21 cellular contexts compared by ENCODE assay signal in genomic region chr12:114780746-114781399, GRCh38.
A peak's percentile ranks its signal among the peaks of the same experiment; 100 is the strongest.
DNase-seq lines count a peak whose midpoint lies in the region; ATAC-seq, FAIRE-seq and TF ChIP-seq lines count a peak whose summit lies in the region.
"Had no signal": no experiment of that assay in that cellular context is flagged by ENCODE, and none has a peak within 500 bp of the region (broad histone marks: within the 10 kb centered on the region; RNA-seq: fewer than 3 reads in every experiment).

No MANE protein-coding gene starts in this region.

- H2BK12ac ChIP-seq in mesenchymal stem cell (ENCODE audit: low read length in 2 of 2) = peak overlapping the region in 1 of 2 experiments; percentile 45

- no peak overlapping the region for H4K8ac ChIP-seq in mesenchymal stem cell (ENCODE audit: low read length)

- H3K4me3 ChIP-seq in mesenchymal stem cell (ENCODE audit: insufficient read depth in 1 of 2, low read depth in 1 of 2, low read length in 2 of 2) = no peak overlapping the region
- H3K4me3 ChIP-seq in smooth muscle cell = no peak overlapping the region
- no peak overlapping the region for H3K4me3 ChIP-seq in HepG2 (replicated peaks in 1 of 3; ENCODE audit: insufficient read depth in 1 of 3, low read depth in 2 of 3, low read length in 3 of 3)
- no peak overlapping the region for H3K4me3 ChIP-seq in ascending aorta
- H3K4me3 ChIP-seq: GM23248 had no signal

- in situ Hi-C loops in HepG2 (cut with HindIII; ENCODE audit: extremely low pct_ligation_motif_present, low pct_unique_long_range_greater_than_20kb) = no loop called here

- H3K4me2 ChIP-seq in mesenchymal stem cell (ENCODE audit: low read length, poor library complexity, severe bottlenecking) = no peak overlapping the region
- H3K4me2 ChIP-seq in smooth muscle cell = no peak overlapping the region
- H3K4me2 ChIP-seq in HepG2 (ENCODE audit: low read depth, low read length) = no peak overlapping the region
- H3K4me2 ChIP-seq: SK-N-SH had no signal

- no peak for ATAC-seq in HepG2
- ATAC-seq: HCT116 had no signal

- no peak overlapping the region for H2BK5ac ChIP-seq in mesenchymal stem cell (ENCODE audit: low read depth, low read length, poor library complexity, severe bottlenecking)

- FAIRE-seq in HepG2 (lab: Jason Lieb, UNC) = no peak
- FAIRE-seq: HTR-8/SVneo had no signal

- 86% methylated on average over 5 of the region's 5 CpGs for WGBS in mesenchymal stem cell
- 64% methylated on average over 5 of the region's 5 CpGs for WGBS in smooth muscle cell (ENCODE audit: low lambda C conversion rate)
- WGBS in HepG2 (ENCODE audit: low lambda C conversion rate) = 93% methylated on average over 5 of the region's 5 CpGs

- no peak for TF ChIP-seq RAD21 in HepG2 (CRISPR knock-in tag; IDR thresholded peaks at IDR 0.05)

- H3K14ac ChIP-seq in mesenchymal stem cell (ENCODE audit: low read length in 2 of 2) = no peak overlapping the region

- no peaks in the 10 kb centered on the region for H3K9me3 ChIP-seq in mesenchymal stem cell (ENCODE audit: control insufficient read depth, low read length)
- no peaks in the 10 kb centered on the region for H3K9me3 ChIP-seq in smooth muscle cell (replicated peaks; ENCODE audit: low read depth)
- no peaks in the 10 kb centered on the region for H3K9me3 ChIP-seq in HepG2 (ENCODE audit: low read length)
- no peaks in the 10 kb centered on the region for H3K9me3 ChIP-seq in ascending aorta
- H3K9me3 ChIP-seq: Caco-2, SK-N-SH had no signal

- H4K20me1 ChIP-seq in smooth muscle cell (ENCODE audit: low read depth) = no peaks in the 10 kb centered on the region
- no peaks in the 10 kb centered on the region for H4K20me1 ChIP-seq in HepG2 (ENCODE audit: insufficient read depth, low read length)

- H3K23ac ChIP-seq in mesenchymal stem cell (ENCODE audit: low read length in 2 of 2) = no peak overlapping the region

- TF ChIP-seq EP300 in HepG2 (IDR thresholded peaks at IDR 0.05; ENCODE audit: low read depth in 2 of 2, low read length in 2 of 2) = no peak
- TF ChIP-seq EP300 in HepG2 (CRISPR knock-in tag; IDR thresholded peaks at IDR 0.05; ENCODE audit: borderline replicate concordance) = no peak

- intact Hi-C loops in HepG2 (cut with micrococcal nuclease; ENCODE audit: unreplicated experiment) (no loop called here), ascending aorta (cut with DNase I) (no loop called here)

- no peak overlapping the region for H2BK15ac ChIP-seq in mesenchymal stem cell (ENCODE audit: low read depth, poor library complexity, severe bottlenecking)

- no peak overlapping the region for H3K9ac ChIP-seq in mesenchymal stem cell (ENCODE audit: low read length)
- no peak overlapping the region for H3K9ac ChIP-seq in smooth muscle cell (ENCODE audit: low read depth)
- no peak overlapping the region for H3K9ac ChIP-seq in HepG2 (ENCODE audit: insufficient read depth, low read depth, low read length)
- H3K9ac ChIP-seq: GM23248, SK-N-SH had no signal

- peak; percentile 2 for DNase-seq in NCI-H1436 (lab: John Stamatoyannopoulos, UW)
- no peak for DNase-seq in NCI-H1436 treated with DMSO at 0.1 percent for 48 hours (lab: John Stamatoyannopoulos, UW)
- peak; percentile 54 for DNase-seq in NCI-H510A (lab: John Stamatoyannopoulos, UW)
- DNase-seq in mesenchymal stem cell = no peak
- DNase-seq in smooth muscle cell (lab: John Stamatoyannopoulos, UW; ENCODE audit: unreplicated experiment) = no peak
- no peak for DNase-seq in HepG2 (ENCODE audit: low spot score)
- DNase-seq in ascending aorta (ENCODE audit: low spot score in 2 of 2) = no peak
- no peak for DNase-seq in activated CD4-positive, alpha-beta T cell treated with anti-CD3 and anti-CD28 coated beads for 4 hours
- DNase-seq: Caco-2; CD4-positive, alpha-beta T cell; GF-D8; GM23248; Kasumi-1; MM.1S; NCI-H2029; RPMI8226; SHP77 treated with DMSO at 0.1 percent for 48 hours; SK-N-SH had no signal

- BruUV-seq in HepG2 (replicated peaks; lab: Mats Ljungman, UMichigan) = no TSS peak

- H2AFZ ChIP-seq in mesenchymal stem cell (ENCODE audit: low read depth, low read length) (peak overlapping the region; percentile 57), smooth muscle cell (ENCODE audit: low read depth) (peak overlapping the region; percentile 0), HepG2 (ENCODE audit: low read length) (no peak overlapping the region)
- H2AFZ ChIP-seq: GM23248 had no signal

- no peak overlapping the region for H4K91ac ChIP-seq in mesenchymal stem cell (ENCODE audit: low read length)

- H3F3A ChIP-seq in smooth muscle cell (ENCODE audit: low read depth) = no peaks in the 10 kb centered on the region

- no peaks in the 10 kb centered on the region for H3K4me1 ChIP-seq in mesenchymal stem cell (ENCODE audit: control insufficient read depth, insufficient read depth, low read depth, low read length)
- no peaks in the 10 kb centered on the region for H3K4me1 ChIP-seq in smooth muscle cell (ENCODE audit: low read depth)
- peaks cover 18% of the 10 kb centered on the region for H3K4me1 ChIP-seq in HepG2 (ENCODE audit: insufficient read depth, low read length)
- no peaks in the 10 kb centered on the region for H3K4me1 ChIP-seq in ascending aorta

- H3K27me3 ChIP-seq in mesenchymal stem cell (ENCODE audit: control insufficient read depth in 1 of 2, insufficient read depth in 1 of 2, low read length in 2 of 2) (no peaks in the 10 kb centered on the region), smooth muscle cell (ENCODE audit: low read depth) (no peaks in the 10 kb centered on the region), HepG2 (ENCODE audit: control insufficient read depth in 1 of 2, insufficient read depth in 2 of 2, low read length in 2 of 2) (no peaks in the 10 kb centered on the region), ascending aorta (no peaks in the 10 kb centered on the region)

- no peak for TF ChIP-seq POLR2A in HepG2 (IDR thresholded peaks at IDR 0.05; ENCODE audit: insufficient read depth in 1 of 2, low read depth in 2 of 2, low read length in 2 of 2)

- H3K79me1 ChIP-seq in mesenchymal stem cell (replicated peaks; ENCODE audit: low read length, poor library complexity, severe bottlenecking) = no peaks in the 10 kb centered on the region

- no peak overlapping the region for H2BK120ac ChIP-seq in mesenchymal stem cell (ENCODE audit: low read depth, low read length)

- H3K18ac ChIP-seq in mesenchymal stem cell (ENCODE audit: low read depth in 1 of 2, low read length in 2 of 2) = no peak overlapping the region

- POLR2A ChIA-PET in HepG2 (lab: Yijun Ruan, JAX) = no interaction called here

- peak overlapping the region in 1 of 2 experiments; percentile 63 for H3K4ac ChIP-seq in mesenchymal stem cell (ENCODE audit: low read depth in 1 of 2, low read length in 2 of 2)

- H3K79me2 ChIP-seq in smooth muscle cell (ENCODE audit: low read depth) (no peaks in the 10 kb centered on the region), HepG2 (ENCODE audit: insufficient read depth, low read length) (no peaks in the 10 kb centered on the region)

- no peak for TF ChIP-seq CTCF in smooth muscle cell (IDR thresholded peaks at IDR 0.05; ENCODE audit: borderline replicate concordance, insufficient read depth, poor library complexity, severe bottlenecking)
- TF ChIP-seq CTCF in HepG2 (CRISPR knock-in tag; IDR thresholded peaks at IDR 0.05) = no peak
- no peak for TF ChIP-seq CTCF in ascending aorta (IDR thresholded peaks at IDR 0.05)

- H3K36me3 ChIP-seq in mesenchymal stem cell (ENCODE audit: control insufficient read depth in 1 of 2, insufficient read depth in 2 of 2, low read depth in 1 of 2, low read length in 2 of 2) = no peaks in the 10 kb centered on the region
- H3K36me3 ChIP-seq in smooth muscle cell (ENCODE audit: low read depth) = no peaks in the 10 kb centered on the region
- H3K36me3 ChIP-seq in HepG2 (replicated peaks in 1 of 2; ENCODE audit: control insufficient read depth in 1 of 2, insufficient read depth in 2 of 2, low read length in 2 of 2) = no peaks in the 10 kb centered on the region
- H3K36me3 ChIP-seq in ascending aorta = no peaks in the 10 kb centered on the region

- H2AK5ac ChIP-seq in mesenchymal stem cell (ENCODE audit: low read length, severe bottlenecking) = no peak overlapping the region

- H3K27ac ChIP-seq in mesenchymal stem cell (ENCODE audit: low read length, poor library complexity, severe bottlenecking) = no peak overlapping the region
- H3K27ac ChIP-seq in smooth muscle cell (ENCODE audit: low read depth) = no peak overlapping the region
- H3K27ac ChIP-seq in HepG2 (ENCODE audit: extremely low read length, insufficient read depth, low read length) = no peak overlapping the region
- no peak overlapping the region for H3K27ac ChIP-seq in ascending aorta
- H3K27ac ChIP-seq: 22Rv1, GM23248 had no signal

- CTCF ChIA-PET in HepG2 (lab: Yijun Ruan, JAX; ENCODE audit: low intra/inter-chr PET ratio, low total read pairs) = no interaction called here

TF ChIP-seq in HepG2, 621 proteins besides CTCF, POLR2A, EP300 and RAD21 (continues in another document):
- no peak for TF ChIP-seq ZMYM3 (CRISPR knock-in tag; IDR thresholded peaks at IDR 0.05)
- TF ChIP-seq ZNF850 (CRISPR knock-in tag; conservative IDR thresholded peaks at IDR 0.05) = no peak
- no peak for TF ChIP-seq ZEB1 (IDR thresholded peaks at IDR 0.05; ENCODE audit: insufficient replicate concordance, low read depth)
- TF ChIP-seq, protein P1, sequence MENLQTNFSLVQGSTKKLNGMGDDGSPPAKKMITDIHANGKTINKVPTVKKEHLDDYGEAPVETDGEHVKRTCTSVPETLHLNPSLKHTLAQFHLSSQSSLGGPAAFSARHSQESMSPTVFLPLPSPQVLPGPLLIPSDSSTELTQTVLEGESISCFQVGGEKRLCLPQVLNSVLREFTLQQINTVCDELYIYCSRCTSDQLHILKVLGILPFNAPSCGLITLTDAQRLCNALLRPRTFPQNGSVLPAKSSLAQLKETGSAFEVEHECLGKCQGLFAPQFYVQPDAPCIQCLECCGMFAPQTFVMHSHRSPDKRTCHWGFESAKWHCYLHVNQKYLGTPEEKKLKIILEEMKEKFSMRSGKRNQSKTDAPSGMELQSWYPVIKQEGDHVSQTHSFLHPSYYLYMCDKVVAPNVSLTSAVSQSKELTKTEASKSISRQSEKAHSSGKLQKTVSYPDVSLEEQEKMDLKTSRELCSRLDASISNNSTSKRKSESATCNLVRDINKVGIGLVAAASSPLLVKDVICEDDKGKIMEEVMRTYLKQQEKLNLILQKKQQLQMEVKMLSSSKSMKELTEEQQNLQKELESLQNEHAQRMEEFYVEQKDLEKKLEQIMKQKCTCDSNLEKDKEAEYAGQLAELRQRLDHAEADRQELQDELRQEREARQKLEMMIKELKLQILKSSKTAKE (CRISPR knock-in tag; IDR thresholded peaks at IDR 0.05; ENCODE audit: borderline replicate concordance) = no peak
- TF ChIP-seq, protein P2, sequence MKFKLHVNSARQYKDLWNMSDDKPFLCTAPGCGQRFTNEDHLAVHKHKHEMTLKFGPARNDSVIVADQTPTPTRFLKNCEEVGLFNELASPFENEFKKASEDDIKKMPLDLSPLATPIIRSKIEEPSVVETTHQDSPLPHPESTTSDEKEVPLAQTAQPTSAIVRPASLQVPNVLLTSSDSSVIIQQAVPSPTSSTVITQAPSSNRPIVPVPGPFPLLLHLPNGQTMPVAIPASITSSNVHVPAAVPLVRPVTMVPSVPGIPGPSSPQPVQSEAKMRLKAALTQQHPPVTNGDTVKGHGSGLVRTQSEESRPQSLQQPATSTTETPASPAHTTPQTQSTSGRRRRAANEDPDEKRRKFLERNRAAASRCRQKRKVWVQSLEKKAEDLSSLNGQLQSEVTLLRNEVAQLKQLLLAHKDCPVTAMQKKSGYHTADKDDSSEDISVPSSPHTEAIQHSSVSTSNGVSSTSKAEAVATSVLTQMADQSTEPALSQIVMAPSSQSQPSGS (CRISPR knock-in tag; IDR thresholded peaks at IDR 0.05) = no peak

Comparison
In these comparisons a context has a peak if more than half of its experiments do, and no peak if none do; other contexts are left out.
1. DNase-seq: peak in NCI-H1436 (single experiment) and NCI-H510A (single experiment); none in NCI-H1436 treated with DMSO at 0.1 percent for 48 hours (single experiment), mesenchymal stem cell (single experiment), smooth muscle cell (single experiment), HepG2 (single experiment), ascending aorta (0 of 2) and activated CD4-positive, alpha-beta T cell treated with anti-CD3 and anti-CD28 coated beads for 4 hours (0 of 2).